In genomic region chr13:54110597-54110996, GRCh38 we compare ENCODE assay signal across 1 cellular context.
TF ChIP-seq lines count a peak whose summit lies in the region.

No MANE protein-coding gene starts in this region.

TF ChIP-seq in neural cell, 6 proteins besides CTCF, POLR2A, EP300 and RAD21 (continued from another document):
- TF ChIP-seq REST (IDR thresholded peaks at IDR 0.05; ENCODE audit: borderline replicate concordance) = peak; percentile 30
- no peak for TF ChIP-seq TAF1 (IDR thresholded peaks at IDR 0.05; ENCODE audit: low read depth)
